In the genomic region with DNA sequence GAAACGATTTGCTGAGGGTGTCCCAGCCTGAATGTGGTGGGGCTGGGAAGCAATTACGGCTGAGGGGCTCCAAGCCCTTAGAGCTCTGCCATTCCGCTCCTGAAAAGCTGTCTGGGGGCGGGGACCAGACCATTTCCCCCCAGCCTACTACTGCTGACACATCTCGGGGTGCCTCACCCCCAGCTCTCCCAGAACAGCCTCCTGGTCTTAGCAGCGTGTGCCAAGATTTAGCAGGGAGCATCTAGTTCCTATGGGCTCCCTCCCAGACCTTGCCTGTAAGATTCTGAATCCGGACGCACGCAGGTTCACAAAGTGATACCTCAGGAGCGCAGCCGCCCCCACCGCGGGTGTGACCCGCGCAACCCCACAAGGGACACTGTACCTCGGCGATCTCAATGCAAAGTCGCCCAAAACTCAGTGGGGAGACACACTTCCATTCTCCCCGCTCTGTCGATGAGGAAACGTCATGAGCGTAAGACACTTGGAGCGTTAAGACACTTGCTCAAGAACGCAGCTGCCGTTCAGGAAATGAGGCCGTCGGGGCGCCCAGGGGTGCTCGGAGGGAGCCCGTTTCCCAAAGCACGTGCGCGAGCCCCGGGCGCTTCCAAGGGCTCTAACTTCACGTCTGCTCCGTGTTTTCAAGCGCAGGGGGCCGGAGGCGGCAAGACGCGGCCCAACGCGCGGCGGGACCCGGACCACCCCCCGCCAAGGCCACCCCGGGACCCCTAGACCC, we compare ENCODE assay signal across 8 cellular contexts. TPM values are rescaled to one million over a fixed set of nuclear protein-coding genes. Genes with fewer than 3 reads are reported as not detected.
DNase-seq lines count a peak whose midpoint lies in the region; ATAC-seq and TF ChIP-seq lines count a peak whose summit lies in the region.

No MANE protein-coding gene starts in this region.

- peak overlapping the region; percentile 94 for H3K4me3 Mint-ChIP-seq in progenitor cell of endocrine pancreas (ENCODE audit: low read depth)

- DNase-seq in SKM-1 treated with dmso at 0.1 percent for 144 hours (lab: John Stamatoyannopoulos, UW; ENCODE audit: unreplicated experiment) (peak; percentile 7), SKM-1 (lab: John Stamatoyannopoulos, UW; ENCODE audit: unreplicated experiment) (no peak), OCI-M1 (lab: John Stamatoyannopoulos, UW) (peak; percentile 37), glomerular visceral epithelial cell (ENCODE audit: extremely low spot score) (peak; percentile 54), progenitor cell of endocrine pancreas (ENCODE audit: low spot score, unreplicated experiment) (no peak), KG1 (lab: John Stamatoyannopoulos, UW) (no peak)
- DNase-seq in activated gamma-delta T cell treated with anti-CD3 and anti-CD28 coated beads, Interleukin-2, amount 50 U/mL, for 16 hours (ENCODE audit: low read depth), result peak; percentile 20

- peaks cover 21% of the 10 kb centered on the region for H3K36me3 Mint-ChIP-seq in progenitor cell of endocrine pancreas (ENCODE audit: insufficient read depth)

- TF ChIP-seq CTCF in progenitor cell of endocrine pancreas (IDR thresholded peaks at IDR 0.05; ENCODE audit: unreplicated experiment), result no peak

- peaks cover 38% of the 10 kb centered on the region for H3K4me1 Mint-ChIP-seq in progenitor cell of endocrine pancreas (ENCODE audit: low read depth)

- peak overlapping the region; percentile 98 for H3K27ac Mint-ChIP-seq in progenitor cell of endocrine pancreas

- H3K27me3 Mint-ChIP-seq in progenitor cell of endocrine pancreas, result no peaks in the 10 kb centered on the region

- peaks cover 8% of the 10 kb centered on the region for H3K9me3 Mint-ChIP-seq in progenitor cell of endocrine pancreas (ENCODE audit: low read depth)

- ATAC-seq in HG02973 (IDR thresholded peaks at IDR 0.05; ENCODE audit: unreplicated experiment), result peak; percentile 30

RNA-seq across cellular contexts. Expression of gene GEMIN4, which starts 0.6 kb away (rescaled TPM):
- total RNA-seq in progenitor cell of endocrine pancreas, result 39.8 and 43.2 TPM in 2 replicates

RNA-seq across cellular contexts. Expression of gene TLCD3A, which starts 19.0 kb away (rescaled TPM):
- 27.2 and 28.0 TPM in 2 replicates for total RNA-seq in progenitor cell of endocrine pancreas

RNA-seq across cellular contexts. Expression of gene GLOD4, which starts 30.6 kb away (rescaled TPM):
- 79.9 and 109 TPM in 2 replicates for total RNA-seq in progenitor cell of endocrine pancreas

RNA-seq across cellular contexts. Expression of gene MRM3, which starts 30.7 kb away (rescaled TPM):
- 14.5 and 17.9 TPM in 2 replicates for total RNA-seq in progenitor cell of endocrine pancreas

RNA-seq across cellular contexts. Expression of gene VPS53, which starts 36.8 kb away (rescaled TPM):
- total RNA-seq in progenitor cell of endocrine pancreas, result 75.2 and 87.4 TPM in 2 replicates

Comparison
In these comparisons a context has a peak if more than half of its experiments do, and no peak if none do; other contexts are left out.
1. DNase-seq: peak in SKM-1 treated with dmso at 0.1 percent for 144 hours (single experiment), OCI-M1 (single experiment), activated gamma-delta T cell treated with anti-CD3 and anti-CD28 coated beads, Interleukin-2, amount 50 U/mL, for 16 hours (single experiment) and glomerular visceral epithelial cell (single experiment); none in SKM-1 (single experiment), progenitor cell of endocrine pancreas (single experiment) and KG1 (single experiment).